ENCODE assay signal across 1 cellular context in the genomic region with DNA sequence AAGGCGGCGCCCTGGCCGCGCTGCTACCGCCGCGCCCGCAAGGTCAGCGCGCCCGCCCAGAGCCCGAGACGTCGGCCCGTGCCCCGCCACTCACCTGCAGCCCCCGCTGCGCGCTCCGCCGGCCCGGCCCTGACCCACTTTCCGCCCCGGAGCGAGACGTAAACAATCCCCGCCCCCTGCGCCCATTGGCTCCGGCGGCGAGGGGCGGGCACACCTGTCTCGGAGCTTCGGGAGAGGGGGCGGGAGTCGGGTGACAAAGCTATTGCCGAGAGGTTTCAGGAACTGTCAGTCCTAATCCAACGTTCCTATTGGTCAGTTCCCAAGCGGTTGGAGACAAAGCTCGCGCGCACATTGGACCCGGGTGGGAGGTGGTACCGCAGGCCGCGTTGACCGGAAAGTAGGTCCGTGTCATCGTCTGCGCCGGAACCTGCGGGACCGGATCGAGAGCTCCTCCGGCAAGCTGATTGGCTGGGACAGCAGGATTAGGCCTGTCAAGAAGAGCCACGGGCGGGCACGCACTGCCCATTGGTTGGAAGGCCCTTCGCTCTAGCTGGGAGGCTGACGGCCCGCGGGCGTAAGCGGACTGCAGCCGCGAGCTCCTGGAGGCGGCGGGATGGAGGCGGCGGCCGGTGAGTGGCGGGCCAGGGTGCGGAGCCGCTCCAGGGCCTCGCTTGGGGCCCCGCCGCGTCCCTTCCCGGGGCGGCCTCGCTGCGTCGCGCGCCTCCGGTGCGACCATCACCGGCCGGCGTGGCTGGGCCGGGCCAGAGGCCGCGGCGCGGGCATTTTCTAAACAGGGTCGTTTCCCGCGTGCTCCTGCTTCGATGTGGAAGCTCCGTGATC.
TF ChIP-seq lines count a peak whose summit lies in the region.

A gene with protein sequence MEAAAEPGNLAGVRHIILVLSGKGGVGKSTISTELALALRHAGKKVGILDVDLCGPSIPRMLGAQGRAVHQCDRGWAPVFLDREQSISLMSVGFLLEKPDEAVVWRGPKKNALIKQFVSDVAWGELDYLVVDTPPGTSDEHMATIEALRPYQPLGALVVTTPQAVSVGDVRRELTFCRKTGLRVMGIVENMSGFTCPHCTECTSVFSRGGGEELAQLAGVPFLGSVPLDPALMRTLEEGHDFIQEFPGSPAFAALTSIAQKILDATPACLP (plus strand): TSS at position 553 of the 840 bp plus-strand sequence. CDS start 61 bp downstream, at position 614.
A gene (minus strand): TSS at position 164 of the 840 bp plus-strand sequence. CDS start 1,088 bp downstream, outside the sequence.

TF ChIP-seq in HepG2, 621 proteins besides CTCF, POLR2A, EP300 and RAD21 (continued from another document and continues in another):
- TF ChIP-seq ZSCAN9 (CRISPR knock-in tag; IDR thresholded peaks at IDR 0.05; ENCODE audit: borderline replicate concordance) (no peak), SIN3B (IDR thresholded peaks at IDR 0.05; ENCODE audit: low read length) (peak; percentile 67; the same call in 1 of the 2 replicates), FOXK2 (IDR thresholded peaks at IDR 0.05) (peak; percentile 56; the same call in 1 of the 2 replicates), HNRNPK (IDR thresholded peaks at IDR 0.05; ENCODE audit: low read depth, low read length, poor library complexity, severe bottlenecking) (no peak), KLF13 (CRISPR knock-in tag; IDR thresholded peaks at IDR 0.05) (no peak), ZNF136 (CRISPR knock-in tag; IDR thresholded peaks at IDR 0.05; ENCODE audit: low read depth) (no peak), TOPORS (CRISPR knock-in tag; IDR thresholded peaks at IDR 0.05) (peak; percentile 7; the same call in 1 of the 2 replicates), RXRA (CRISPR knock-in tag; IDR thresholded peaks at IDR 0.05) (peak; percentile 59; the same call in 1 of the 2 replicates), SUZ12 (IDR thresholded peaks at IDR 0.05; ENCODE audit: low read depth, low read length) (no peak), IRF2 (CRISPR knock-in tag; IDR thresholded peaks at IDR 0.05) (peak; percentile 74), ZBTB20 (CRISPR knock-in tag; IDR thresholded peaks at IDR 0.05; ENCODE audit: borderline replicate concordance, low read depth) (no peak), KLF15 (CRISPR knock-in tag; IDR thresholded peaks at IDR 0.05; ENCODE audit: borderline replicate concordance) (peak; percentile 45; the same call in 1 of the 2 replicates), SMAD1 (CRISPR knock-in tag; IDR thresholded peaks at IDR 0.05; ENCODE audit: borderline replicate concordance, low read depth) (0 out of 2 replicates have a peak, but pooled peaks have one; percentile 56), ZNF383 (CRISPR knock-in tag; IDR thresholded peaks at IDR 0.05; ENCODE audit: borderline replicate concordance) (no peak), ZNF713 (CRISPR knock-in tag; IDR thresholded peaks at IDR 0.05) (0 out of 2 replicates have a peak, but pooled peaks have one; percentile 49), ATF7-NPFF (CRISPR knock-in tag; IDR thresholded peaks at IDR 0.05; ENCODE audit: low read depth) (no peak; the same call in 1 of the 2 replicates), ZNF546 (CRISPR knock-in tag; conservative IDR thresholded peaks at IDR 0.05) (no peak), DMAP1 (CRISPR knock-in tag; IDR thresholded peaks at IDR 0.05) (peak; percentile 56; the same call in 1 of the 2 replicates), MTF1 (CRISPR knock-in tag; IDR thresholded peaks at IDR 0.05) (no peak), POLR2G (IDR thresholded peaks at IDR 0.05; ENCODE audit: low read depth, low read length) (peak; percentile 70), MTF2 (CRISPR knock-in tag; IDR thresholded peaks at IDR 0.05; ENCODE audit: borderline replicate concordance) (no peak), YEATS2 (CRISPR knock-in tag; IDR thresholded peaks at IDR 0.05; ENCODE audit: borderline replicate concordance) (peak; percentile 90), RELA (CRISPR knock-in tag; IDR thresholded peaks at IDR 0.05) (no peak), ZMYM4 (CRISPR knock-in tag; IDR thresholded peaks at IDR 0.05) (peak; percentile 31; the same call in 1 of the 2 replicates), SPEN (CRISPR knock-in tag; IDR thresholded peaks at IDR 0.05; ENCODE audit: low read depth) (peak; percentile 80), ZNF766 (CRISPR knock-in tag; IDR thresholded peaks at IDR 0.05; ENCODE audit: borderline replicate concordance) (peak; percentile 8; the same call in 1 of the 2 replicates), ELF1 (CRISPR knock-in tag; IDR thresholded peaks at IDR 0.05) (peak; percentile 85), RFXAP (CRISPR knock-in tag; IDR thresholded peaks at IDR 0.05; ENCODE audit: borderline replicate concordance) (0 out of 2 replicates have a peak, but pooled peaks have one; percentile 26), ZZZ3 (CRISPR knock-in tag; IDR thresholded peaks at IDR 0.05; ENCODE audit: borderline replicate concordance) (peak; percentile 69; the same call in 1 of the 2 replicates), GABPA (IDR thresholded peaks at IDR 0.05; ENCODE audit: low read depth, low read length) (peak; percentile 93), GABPA (CRISPR knock-in tag; IDR thresholded peaks at IDR 0.05; ENCODE audit: low read depth) (peak; percentile 98), RARA (CRISPR knock-in tag; IDR thresholded peaks at IDR 0.05) (peak; percentile 62; the same call in 1 of the 2 replicates), CBX5 (CRISPR knock-in tag; IDR thresholded peaks at IDR 0.05; ENCODE audit: borderline replicate concordance) (peak; percentile 59; the same call in 1 of the 2 replicates), GZF1 (CRISPR knock-in tag; IDR thresholded peaks at IDR 0.05) (no peak), XBP1 (CRISPR knock-in tag; IDR thresholded peaks at IDR 0.05) (no peak), U2AF2 (IDR thresholded peaks at IDR 0.05; ENCODE audit: low read depth, low read length) (no peak), PHF20 (CRISPR knock-in tag; IDR thresholded peaks at IDR 0.05) (peak; percentile 93), SIN3A (IDR thresholded peaks at IDR 0.05; ENCODE audit: borderline replicate concordance, low read depth, low read length) (peak; percentile 81; the same call in 1 of the 2 replicates), MIER3 (CRISPR knock-in tag; IDR thresholded peaks at IDR 0.05; ENCODE audit: borderline replicate concordance) (peak; percentile 64; the same call in 1 of the 2 replicates), ZNF510 (CRISPR knock-in tag; IDR thresholded peaks at IDR 0.05; ENCODE audit: low read depth) (no peak), ZNF614 (CRISPR knock-in tag; IDR thresholded peaks at IDR 0.05; ENCODE audit: borderline replicate concordance) (peak; percentile 60; the same call in 1 of the 2 replicates), SALL1 (CRISPR knock-in tag; IDR thresholded peaks at IDR 0.05) (peak; percentile 48), NR3C1 (CRISPR knock-in tag; IDR thresholded peaks at IDR 0.05) (no peak), FOXO1 (CRISPR knock-in tag; IDR thresholded peaks at IDR 0.05) (0 out of 2 replicates have a peak, but pooled peaks have one; percentile 5), MXD4 (CRISPR knock-in tag; IDR thresholded peaks at IDR 0.05) (peak; percentile 53; the same call in 1 of the 2 replicates), ZBTB7B (CRISPR knock-in tag; IDR thresholded peaks at IDR 0.05) (no peak), ZNF761 (CRISPR knock-in tag; conservative IDR thresholded peaks at IDR 0.05) (no peak), MED1 (CRISPR knock-in tag; IDR thresholded peaks at IDR 0.05) (peak; percentile 7; the same call in 1 of the 2 replicates)
- TF ChIP-seq, protein P1, sequence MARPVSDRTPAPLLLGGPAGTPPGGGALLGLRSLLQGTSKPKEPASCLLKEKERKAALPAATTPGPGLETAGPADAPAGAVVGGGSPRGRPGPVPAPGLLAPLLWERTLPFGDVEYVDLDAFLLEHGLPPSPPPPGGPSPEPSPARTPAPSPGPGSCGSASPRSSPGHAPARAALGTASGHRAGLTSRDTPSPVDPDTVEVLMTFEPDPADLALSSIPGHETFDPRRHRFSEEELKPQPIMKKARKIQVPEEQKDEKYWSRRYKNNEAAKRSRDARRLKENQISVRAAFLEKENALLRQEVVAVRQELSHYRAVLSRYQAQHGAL (CRISPR knock-in tag; IDR thresholded peaks at IDR 0.05; ENCODE audit: not compliant biosample characterization), result no peak
- TF ChIP-seq, protein P2, sequence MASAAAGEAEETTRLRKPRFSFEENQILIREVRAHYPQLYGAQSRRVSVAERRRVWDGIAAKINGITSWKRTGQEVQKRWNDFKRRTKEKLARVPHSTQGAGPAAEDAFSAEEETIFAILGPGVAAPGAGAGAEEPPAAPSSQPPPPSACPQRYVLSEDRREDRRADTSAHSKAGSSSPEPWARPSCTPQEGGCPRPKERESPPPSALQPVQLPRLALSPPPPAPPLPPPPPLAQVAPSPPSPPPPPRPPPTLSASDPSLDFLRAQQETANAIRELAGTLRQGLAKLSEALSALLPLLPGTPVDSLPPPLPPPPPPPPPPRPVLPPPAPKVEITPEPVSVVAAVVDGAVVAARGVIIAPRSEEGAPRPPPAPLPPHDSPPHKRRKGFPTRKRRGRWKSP (CRISPR knock-in tag; IDR thresholded peaks at IDR 0.05), result no peak; the same call in 1 of the 2 replicates
- TF ChIP-seq, protein P3, sequence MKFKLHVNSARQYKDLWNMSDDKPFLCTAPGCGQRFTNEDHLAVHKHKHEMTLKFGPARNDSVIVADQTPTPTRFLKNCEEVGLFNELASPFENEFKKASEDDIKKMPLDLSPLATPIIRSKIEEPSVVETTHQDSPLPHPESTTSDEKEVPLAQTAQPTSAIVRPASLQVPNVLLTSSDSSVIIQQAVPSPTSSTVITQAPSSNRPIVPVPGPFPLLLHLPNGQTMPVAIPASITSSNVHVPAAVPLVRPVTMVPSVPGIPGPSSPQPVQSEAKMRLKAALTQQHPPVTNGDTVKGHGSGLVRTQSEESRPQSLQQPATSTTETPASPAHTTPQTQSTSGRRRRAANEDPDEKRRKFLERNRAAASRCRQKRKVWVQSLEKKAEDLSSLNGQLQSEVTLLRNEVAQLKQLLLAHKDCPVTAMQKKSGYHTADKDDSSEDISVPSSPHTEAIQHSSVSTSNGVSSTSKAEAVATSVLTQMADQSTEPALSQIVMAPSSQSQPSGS (CRISPR knock-in tag; IDR thresholded peaks at IDR 0.05), result peak; percentile 66; the same call in 1 of the 2 replicates
- TF ChIP-seq, protein P4, sequence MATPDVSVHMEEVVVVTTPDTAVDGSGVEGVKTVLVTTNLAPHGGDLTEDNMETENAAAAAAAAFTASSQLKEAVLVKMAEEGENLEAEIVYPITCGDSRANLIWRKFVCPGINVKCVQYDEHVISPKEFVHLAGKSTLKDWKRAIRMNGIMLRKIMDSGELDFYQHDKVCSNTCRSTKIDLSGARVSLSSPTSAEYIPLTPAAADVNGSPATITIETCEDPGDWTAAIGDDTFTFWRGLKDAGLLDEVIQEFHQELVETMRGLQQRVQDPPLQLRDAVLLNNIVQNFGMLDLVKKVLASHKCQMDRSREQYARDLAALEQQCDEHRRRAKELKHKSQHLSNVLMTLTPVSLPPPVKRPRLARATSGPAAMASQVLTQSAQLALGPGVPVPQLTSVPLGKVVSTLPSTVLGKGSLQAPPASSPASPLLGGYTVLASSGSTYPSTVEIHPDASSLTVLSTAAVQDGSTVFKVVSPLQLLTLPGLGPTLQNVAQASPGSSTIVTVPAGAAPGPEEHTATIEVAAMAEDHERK (CRISPR knock-in tag; IDR thresholded peaks at IDR 0.05; ENCODE audit: low read depth), result peak; percentile 59; the same call in 1 of the 2 replicates
- TF ChIP-seq, protein P5, sequence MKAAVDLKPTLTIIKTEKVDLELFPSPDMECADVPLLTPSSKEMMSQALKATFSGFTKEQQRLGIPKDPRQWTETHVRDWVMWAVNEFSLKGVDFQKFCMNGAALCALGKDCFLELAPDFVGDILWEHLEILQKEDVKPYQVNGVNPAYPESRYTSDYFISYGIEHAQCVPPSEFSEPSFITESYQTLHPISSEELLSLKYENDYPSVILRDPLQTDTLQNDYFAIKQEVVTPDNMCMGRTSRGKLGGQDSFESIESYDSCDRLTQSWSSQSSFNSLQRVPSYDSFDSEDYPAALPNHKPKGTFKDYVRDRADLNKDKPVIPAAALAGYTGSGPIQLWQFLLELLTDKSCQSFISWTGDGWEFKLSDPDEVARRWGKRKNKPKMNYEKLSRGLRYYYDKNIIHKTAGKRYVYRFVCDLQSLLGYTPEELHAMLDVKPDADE (CRISPR knock-in tag; IDR thresholded peaks at IDR 0.05), result no peak
- TF ChIP-seq, protein P6, sequence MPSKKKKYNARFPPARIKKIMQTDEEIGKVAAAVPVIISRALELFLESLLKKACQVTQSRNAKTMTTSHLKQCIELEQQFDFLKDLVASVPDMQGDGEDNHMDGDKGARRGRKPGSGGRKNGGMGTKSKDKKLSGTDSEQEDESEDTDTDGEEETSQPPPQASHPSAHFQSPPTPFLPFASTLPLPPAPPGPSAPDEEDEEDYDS (CRISPR knock-in tag; IDR thresholded peaks at IDR 0.05), result peak; percentile 70; the same call in 1 of the 2 replicates
- TF ChIP-seq, protein P7, sequence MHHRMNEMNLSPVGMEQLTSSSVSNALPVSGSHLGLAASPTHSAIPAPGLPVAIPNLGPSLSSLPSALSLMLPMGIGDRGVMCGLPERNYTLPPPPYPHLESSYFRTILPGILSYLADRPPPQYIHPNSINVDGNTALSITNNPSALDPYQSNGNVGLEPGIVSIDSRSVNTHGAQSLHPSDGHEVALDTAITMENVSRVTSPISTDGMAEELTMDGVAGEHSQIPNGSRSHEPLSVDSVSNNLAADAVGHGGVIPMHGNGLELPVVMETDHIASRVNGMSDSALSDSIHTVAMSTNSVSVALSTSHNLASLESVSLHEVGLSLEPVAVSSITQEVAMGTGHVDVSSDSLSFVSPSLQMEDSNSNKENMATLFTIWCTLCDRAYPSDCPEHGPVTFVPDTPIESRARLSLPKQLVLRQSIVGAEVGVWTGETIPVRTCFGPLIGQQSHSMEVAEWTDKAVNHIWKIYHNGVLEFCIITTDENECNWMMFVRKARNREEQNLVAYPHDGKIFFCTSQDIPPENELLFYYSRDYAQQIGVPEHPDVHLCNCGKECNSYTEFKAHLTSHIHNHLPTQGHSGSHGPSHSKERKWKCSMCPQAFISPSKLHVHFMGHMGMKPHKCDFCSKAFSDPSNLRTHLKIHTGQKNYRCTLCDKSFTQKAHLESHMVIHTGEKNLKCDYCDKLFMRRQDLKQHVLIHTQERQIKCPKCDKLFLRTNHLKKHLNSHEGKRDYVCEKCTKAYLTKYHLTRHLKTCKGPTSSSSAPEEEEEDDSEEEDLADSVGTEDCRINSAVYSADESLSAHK (CRISPR knock-in tag; IDR thresholded peaks at IDR 0.05; ENCODE audit: borderline replicate concordance), result no peak
- TF ChIP-seq, protein P8, sequence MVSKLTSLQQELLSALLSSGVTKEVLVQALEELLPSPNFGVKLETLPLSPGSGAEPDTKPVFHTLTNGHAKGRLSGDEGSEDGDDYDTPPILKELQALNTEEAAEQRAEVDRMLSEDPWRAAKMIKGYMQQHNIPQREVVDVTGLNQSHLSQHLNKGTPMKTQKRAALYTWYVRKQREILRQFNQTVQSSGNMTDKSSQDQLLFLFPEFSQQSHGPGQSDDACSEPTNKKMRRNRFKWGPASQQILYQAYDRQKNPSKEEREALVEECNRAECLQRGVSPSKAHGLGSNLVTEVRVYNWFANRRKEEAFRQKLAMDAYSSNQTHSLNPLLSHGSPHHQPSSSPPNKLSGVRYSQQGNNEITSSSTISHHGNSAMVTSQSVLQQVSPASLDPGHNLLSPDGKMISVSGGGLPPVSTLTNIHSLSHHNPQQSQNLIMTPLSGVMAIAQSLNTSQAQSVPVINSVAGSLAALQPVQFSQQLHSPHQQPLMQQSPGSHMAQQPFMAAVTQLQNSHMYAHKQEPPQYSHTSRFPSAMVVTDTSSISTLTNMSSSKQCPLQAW (CRISPR knock-in tag; IDR thresholded peaks at IDR 0.05), result no peak
- TF ChIP-seq, protein P9, sequence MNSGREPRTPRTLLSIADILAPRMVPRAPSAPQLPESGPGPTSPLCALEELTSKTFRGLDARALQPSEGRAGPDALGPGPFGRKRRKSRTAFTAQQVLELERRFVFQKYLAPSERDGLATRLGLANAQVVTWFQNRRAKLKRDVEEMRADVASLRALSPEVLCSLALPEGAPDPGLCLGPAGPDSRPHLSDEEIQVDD (CRISPR knock-in tag; IDR thresholded peaks at IDR 0.05; ENCODE audit: borderline replicate concordance), result peak; percentile 37; the same call in 1 of the 2 replicates
